15 cellular contexts compared by ENCODE assay signal in genomic region chr14:21352587-21352986, GRCh38. TPM values are rescaled to one million over a fixed set of nuclear protein-coding genes. Genes with fewer than 3 reads are reported as not detected.
DNase-seq lines count a peak whose midpoint lies in the region; ATAC-seq, FAIRE-seq and TF ChIP-seq lines count a peak whose summit lies in the region.
"Had no signal": no experiment of that assay in that cellular context is flagged by ENCODE, and none has a peak within 500 bp of the region (broad histone marks: within the 10 kb centered on the region; RNA-seq: fewer than 3 reads in every experiment).

No MANE protein-coding gene starts in this region.

- H3K27ac Mint-ChIP-seq in activated naive CD4-positive, alpha-beta T cell treated with anti-CD3 and anti-CD28 coated beads, Interleukin-2, amount 50 U/mL, for 24 hours = peak overlapping the region; percentile 23

- H3K36me3 ChIP-seq in small intestine (ENCODE audit: control insufficient read depth in 2 of 2, insufficient read depth in 2 of 2, low read length in 2 of 2) = peaks cover 17 to 24% of the 10 kb centered on the region in 2 donors

- WGBS in small intestine, 3 donors = 76 to 82% (median 79%) methylated on average over 9 of the region's 9 CpGs

- no peak for TF ChIP-seq CTCF in omental fat pad (IDR thresholded peaks at IDR 0.05)

- FAIRE-seq in small intestine (lab: Jason Lieb, UNC) = no peak

- no peaks in the 10 kb centered on the region for H3K9me3 ChIP-seq in small intestine (ENCODE audit: control insufficient read depth, low read depth)
- H3K9me3 ChIP-seq: colonic mucosa had no signal

- H3K27me3 ChIP-seq in small intestine (ENCODE audit: control insufficient read depth in 2 of 2, insufficient read depth in 2 of 2, low read length in 2 of 2) = no peaks in the 10 kb centered on the region
- H3K27me3 ChIP-seq: colonic mucosa had no signal

- no peaks in the 10 kb centered on the region for H3K4me1 Mint-ChIP-seq in activated naive CD4-positive, alpha-beta T cell treated with anti-CD3 and anti-CD28 coated beads, Interleukin-2, amount 50 U/mL, for 24 hours
- H3K4me1 Mint-ChIP-seq: T-cell had no signal

- peaks cover 23% of the 10 kb centered on the region for H3K36me3 Mint-ChIP-seq in activated naive CD4-positive, alpha-beta T cell treated with anti-CD3 and anti-CD28 coated beads, Interleukin-2, amount 50 U/mL, for 24 hours

- no peak for DNase-seq in activated naive CD4-positive, alpha-beta T cell (lab: John Stamatoyannopoulos, UW)
- peak; percentile 16 for DNase-seq in UCSD-AML1 (lab: John Stamatoyannopoulos, UW; ENCODE audit: unreplicated experiment)
- DNase-seq in small intestine = peak; percentile 9
- no peak for DNase-seq in omental fat pad (ENCODE audit: low spot score)
- DNase-seq in NCI-H526 (lab: John Stamatoyannopoulos, UW) = no peak
- DNase-seq: activated T-cell treated with anti-CD3 and anti-CD28 coated beads, Interleukin-2, amount 50 U/mL, for 48 hours; colonic mucosa; GM23248; mesendoderm; NCI-H2227 treated with DMSO at 0.1 percent for 48 hours; stimulated activated CD4-positive, alpha-beta T cell treated with anti-CD3 and anti-CD28 coated beads, Interleukin-12 subunit alpha, Interleukin-12 subunit beta, amount 100 ng/mL, for 4 hours had no signal

- H3K27ac ChIP-seq in small intestine (ENCODE audit: low read depth in 1 of 2, low read length in 1 of 2) = no peak overlapping the region
- H3K27ac ChIP-seq: colonic mucosa, GM23248 had no signal

- no peak overlapping the region for H3K4me3 ChIP-seq in small intestine (ENCODE audit: low read depth in 1 of 2, low read length in 2 of 2)
- H3K4me3 ChIP-seq: colonic mucosa, GM23248 had no signal

- H3K9me3 Mint-ChIP-seq in activated naive CD4-positive, alpha-beta T cell treated with anti-CD3 and anti-CD28 coated beads, Interleukin-2, amount 50 U/mL, for 24 hours = no peaks in the 10 kb centered on the region
- H3K9me3 Mint-ChIP-seq: T-cell had no signal

- no peaks in the 10 kb centered on the region for H3K27me3 Mint-ChIP-seq in activated naive CD4-positive, alpha-beta T cell treated with anti-CD3 and anti-CD28 coated beads, Interleukin-2, amount 50 U/mL, for 24 hours
- H3K27me3 Mint-ChIP-seq: T-cell had no signal

- H3K4me3 Mint-ChIP-seq in activated naive CD4-positive, alpha-beta T cell treated with anti-CD3 and anti-CD28 coated beads, Interleukin-2, amount 50 U/mL, for 24 hours = no peak overlapping the region
- H3K4me3 Mint-ChIP-seq: T-cell had no signal

- no peaks in the 10 kb centered on the region for H3K4me1 ChIP-seq in small intestine (ENCODE audit: control insufficient read depth in 2 of 2, insufficient read depth in 1 of 2, low read depth in 1 of 2, low read length in 1 of 2)
- H3K4me1 ChIP-seq: colonic mucosa had no signal

- ATAC-seq in HG03103 (IDR thresholded peaks at IDR 0.05; ENCODE audit: low read depth, unreplicated experiment) (peak; percentile 59), omental fat pad (ENCODE audit: low FRiP score) (no peak), HG02970 (IDR thresholded peaks at IDR 0.05; ENCODE audit: low FRiP score, unreplicated experiment) (no peak)
- ATAC-seq: T-cell had no signal

RNA-seq across cellular contexts. Expression of gene SUPT16H, which starts 31.2 kb away (rescaled TPM):
- polyA plus RNA-seq in small intestine = 10 to 100 TPM; 27.7 to 60.3 (median 33.0) TPM
- total RNA-seq in omental fat pad = 10 to 100 TPM; 54.0 to 86.5 (median 60.3) TPM

Comparison
In these comparisons a context has a peak if more than half of its experiments do, and no peak if none do; other contexts are left out.
1. DNase-seq: peak in UCSD-AML1 (single experiment) and small intestine (single experiment); none in activated naive CD4-positive, alpha-beta T cell (0 of 4), omental fat pad (single experiment) and NCI-H526 (0 of 2).